ENCODE assay signal across 9 cellular contexts in genomic region chr16:58685084-58685449, GRCh38. TPM values are rescaled to one million over a fixed set of nuclear protein-coding genes. Genes with fewer than 3 reads are reported as not detected.
A peak's percentile ranks its signal among the peaks of the same experiment; 100 is the strongest.
DNase-seq lines count a peak whose midpoint lies in the region; ATAC-seq, FAIRE-seq and TF ChIP-seq lines count a peak whose summit lies in the region.
"Had no signal": no experiment of that assay in that cellular context is flagged by ENCODE, and none has a peak within 500 bp of the region (broad histone marks: within the 10 kb centered on the region; RNA-seq: fewer than 3 reads in every experiment).

No MANE protein-coding gene starts in this region.

- no peaks in the 10 kb centered on the region for H3K36me3 Mint-ChIP-seq in Caco-2 (ENCODE audit: insufficient read depth, unreplicated experiment)

- no peak overlapping the region for H2BK120ac ChIP-seq in trophoblast cell (ENCODE audit: insufficient read depth, low read length, poor library complexity)

- H2AFZ ChIP-seq in OCI-LY1 (ENCODE audit: low read length) (peak overlapping the region; percentile 100), endothelial cell of umbilical vein (ENCODE audit: low read depth, low read length) (peak overlapping the region; percentile 91), trophoblast cell (ENCODE audit: insufficient read depth, low read length, poor library complexity) (peak overlapping the region; percentile 19)

- DNase-seq in Caco-2 (no peak), endothelial cell of umbilical vein (ENCODE audit: low read depth, low spot score) (no peak), trophoblast cell (no peak), body of pancreas (no peak), dermis blood vessel endothelial cell (no peak)

- no peaks in the 10 kb centered on the region for H3F3A ChIP-seq in OCI-LY1 (ENCODE audit: insufficient read depth, low read length)

- no peak overlapping the region for H3K18ac ChIP-seq in trophoblast cell (ENCODE audit: low read length)

- no peak overlapping the region for H3K23ac ChIP-seq in trophoblast cell (ENCODE audit: low read length)

- H4K8ac ChIP-seq in trophoblast cell (ENCODE audit: low read depth, low read length), result peak overlapping the region; percentile 89

- no peak overlapping the region for H3K14ac ChIP-seq in trophoblast cell (ENCODE audit: low read length)

- H3K4me3 ChIP-seq in Caco-2 (ENCODE audit: low read depth, low read length), result peak overlapping the region; percentile 89
- H3K4me3 ChIP-seq in OCI-LY1 (ENCODE audit: low read depth, low read length, poor library complexity, severe bottlenecking), result peak overlapping the region; percentile 98
- no peak overlapping the region for H3K4me3 ChIP-seq in endothelial cell of umbilical vein (replicated peaks in 1 of 3; ENCODE audit: insufficient read depth in 1 of 3, low read depth in 1 of 3, low read length in 3 of 3)
- no peak overlapping the region for H3K4me3 ChIP-seq in trophoblast cell (ENCODE audit: low read depth, low read length)
- no peak overlapping the region for H3K4me3 ChIP-seq in body of pancreas

- no CpG with 5 or more reads among the region's 6 CpGs for WGBS in trophoblast cell (ENCODE audit: extremely low coverage, insufficient coverage, insufficient read length)
- WGBS in body of pancreas, 2 donors, result 76 to 79% methylated on average over 6 of the region's 6 CpGs

- intact Hi-C loops in Caco-2 (cut with micrococcal nuclease; ENCODE audit: unreplicated experiment) (loop anchor here (2.0 kb wide), 2 partner anchors 24 to 50 kb away; partner anchors contain the start of gene GOT2), endothelial cell of umbilical vein (cut with micrococcal nuclease) (loop anchor here (2.0 kb wide), 1 partner anchor 54 kb away; no protein-coding TSS in a partner anchor), body of pancreas (cut with DNase I) (no loop called here)

- H4K12ac ChIP-seq in trophoblast cell (ENCODE audit: low read depth, low read length), result no peak overlapping the region

- H2BK12ac ChIP-seq in trophoblast cell (ENCODE audit: low read length), result no peak overlapping the region

- no peak overlapping the region for H2AK5ac ChIP-seq in trophoblast cell (ENCODE audit: low read length)

- H3K4me3 Mint-ChIP-seq in Caco-2 (ENCODE audit: unreplicated experiment), result peak overlapping the region; percentile 81

- no peak overlapping the region; the same call in 1 of the 2 replicates for H3K9ac ChIP-seq in OCI-LY1 (ENCODE audit: low read length)
- H3K9ac ChIP-seq in endothelial cell of umbilical vein (replicated peaks; ENCODE audit: extremely low read depth, insufficient read depth, low read length), result no peak overlapping the region
- H3K9ac ChIP-seq in trophoblast cell (ENCODE audit: low read length), result no peak overlapping the region

- TF ChIP-seq CTCF in Caco-2 (IDR thresholded peaks at IDR 0.05; ENCODE audit: insufficient read depth in 1 of 2, low read depth in 1 of 2, low read length in 1 of 2, severe bottlenecking in 1 of 2, unreplicated experiment in 1 of 2) (no peak), OCI-LY1 (IDR thresholded peaks at IDR 0.05; ENCODE audit: low read length) (no peak), endothelial cell of umbilical vein (IDR thresholded peaks at IDR 0.05; ENCODE audit: extremely low read depth in 1 of 2, insufficient read depth in 1 of 2, low read depth in 1 of 2, low read length in 2 of 2) (no peak), body of pancreas (IDR thresholded peaks at IDR 0.05) (no peak)

- H3K79me1 ChIP-seq in trophoblast cell (ENCODE audit: low read length), result peaks cover 6% of the 10 kb centered on the region

- H3K9me1 ChIP-seq in endothelial cell of umbilical vein (replicated peaks; ENCODE audit: control insufficient read depth, extremely low read depth, insufficient read depth, low read length), result no peaks in the 10 kb centered on the region

- no peaks in the 10 kb centered on the region for H3K9me3 Mint-ChIP-seq in Caco-2 (ENCODE audit: unreplicated experiment)

- H3K4me1 Mint-ChIP-seq in Caco-2 (ENCODE audit: low read depth, unreplicated experiment), result peaks cover 7% of the 10 kb centered on the region

- H3K9me3 ChIP-seq in Caco-2 (no peaks in the 10 kb centered on the region), OCI-LY1 (ENCODE audit: low read length) (no peaks in the 10 kb centered on the region), endothelial cell of umbilical vein (replicated peaks; ENCODE audit: control insufficient read depth, insufficient read depth, low read length) (no peaks in the 10 kb centered on the region), trophoblast cell (ENCODE audit: insufficient read depth, low read depth, low read length) (no peaks in the 10 kb centered on the region), body of pancreas (no peaks in the 10 kb centered on the region)

- H3K4me1 ChIP-seq in Caco-2 (peaks cover 9% of the 10 kb centered on the region), OCI-LY1 (ENCODE audit: insufficient read depth, low read length, severe bottlenecking) (peaks cover 15% of the 10 kb centered on the region), endothelial cell of umbilical vein (ENCODE audit: control insufficient read depth, extremely low read depth, insufficient read depth, low read length) (peaks cover 10% of the 10 kb centered on the region), trophoblast cell (ENCODE audit: control insufficient read depth in 1 of 2, insufficient read depth in 2 of 2, low read length in 2 of 2) (peaks cover 9 to 14% of the 10 kb centered on the region in 2 experiments), body of pancreas (peaks cover 15% of the 10 kb centered on the region)

- H3K36me3 ChIP-seq in Caco-2 (ENCODE audit: control insufficient read depth, insufficient read depth, low read length), result no peaks in the 10 kb centered on the region; the same call in 1 of the 2 replicates
- 0 out of 2 replicates have a peak, but pooled peaks cover under 1% of the 10 kb centered on the region for H3K36me3 ChIP-seq in OCI-LY1 (ENCODE audit: insufficient read depth, low read length)
- peaks cover 0 to 2% of the 10 kb centered on the region in 2 experiments for H3K36me3 ChIP-seq in endothelial cell of umbilical vein (ENCODE audit: control insufficient read depth in 2 of 2, extremely low read depth in 1 of 2, insufficient read depth in 2 of 2, low read length in 2 of 2)
- H3K36me3 ChIP-seq in trophoblast cell (ENCODE audit: control insufficient read depth in 1 of 2, insufficient read depth in 2 of 2, low read length in 2 of 2), result peaks cover 0 to 5% of the 10 kb centered on the region in 2 experiments
- H3K36me3 ChIP-seq in body of pancreas (replicated peaks in 1 of 2; ENCODE audit: insufficient read depth in 1 of 2, low read depth in 2 of 2), result no peaks in the 10 kb centered on the region

- H3K27ac Mint-ChIP-seq in Caco-2 (ENCODE audit: unreplicated experiment), result peak overlapping the region; percentile 84

- POLR2A ChIA-PET in Caco-2 (lab: Charles Lee), result interaction anchor here (0.6 kb wide), 1 partner anchor 40 kb away, joined by 3 read pairs; no protein-coding TSS in a partner anchor
- POLR2A ChIA-PET in endothelial cell of umbilical vein (lab: Charles Lee), result interaction anchor here (0.8 to 0.9 kb wide), 2 partner anchors 20 to 71 kb away, joined by 3 to 4 read pairs; no protein-coding TSS in a partner anchor

- no peaks in the 10 kb centered on the region for H3K27me3 ChIP-seq in Caco-2 (replicated peaks; ENCODE audit: control insufficient read depth, insufficient read depth, low read length)
- H3K27me3 ChIP-seq in OCI-LY1 (ENCODE audit: insufficient read depth, low read length), result no peaks in the 10 kb centered on the region
- H3K27me3 ChIP-seq in endothelial cell of umbilical vein (ENCODE audit: control insufficient read depth in 2 of 2, insufficient read depth in 2 of 2, low read length in 2 of 2), result no peaks in the 10 kb centered on the region
- no peaks in the 10 kb centered on the region for H3K27me3 ChIP-seq in trophoblast cell (ENCODE audit: insufficient read depth, low read length)
- H3K27me3 ChIP-seq in body of pancreas, result no peaks in the 10 kb centered on the region

- peaks cover 4% of the 10 kb centered on the region for H3K27me3 Mint-ChIP-seq in Caco-2 (ENCODE audit: insufficient read depth, unreplicated experiment)

- CTCF ChIA-PET in Caco-2 (lab: Charles Lee) (interaction anchor here (0.6 to 1.9 kb wide), 5 partner anchors 24 to 197 kb away, joined by 3 to 27 read pairs (median 4); no protein-coding TSS in a partner anchor), endothelial cell of umbilical vein (lab: Charles Lee) (interaction anchor here (0.7 to 3.1 kb wide), 9 partner anchors 12 to 173 kb away, joined by 3 to 44 read pairs (median 3); no protein-coding TSS in a partner anchor)

- no peak overlapping the region for H3K27ac ChIP-seq in OCI-LY1 (ENCODE audit: low read depth, low read length, poor library complexity, severe bottlenecking)
- H3K27ac ChIP-seq in endothelial cell of umbilical vein (ENCODE audit: insufficient read depth, low read depth, low read length), result no peak overlapping the region
- no peak overlapping the region for H3K27ac ChIP-seq in trophoblast cell (ENCODE audit: low read depth, low read length)
- H3K27ac ChIP-seq in body of pancreas, result no peak overlapping the region

- no peaks in the 10 kb centered on the region for H4K20me1 ChIP-seq in OCI-LY1 (ENCODE audit: insufficient read depth, low read length)
- no peaks in the 10 kb centered on the region for H4K20me1 ChIP-seq in endothelial cell of umbilical vein (replicated peaks; ENCODE audit: control insufficient read depth, extremely low read depth, insufficient read depth, low read length)

- TF ChIP-seq POLR2A in endothelial cell of umbilical vein (IDR thresholded peaks at IDR 0.05; ENCODE audit: low read depth, low read length), result no peak
- TF ChIP-seq POLR2A in body of pancreas (IDR thresholded peaks at IDR 0.05), result no peak

- no peaks in the 10 kb centered on the region for H3K9me2 ChIP-seq in OCI-LY1 (ENCODE audit: low read depth, low read length)

- peak overlapping the region; percentile 96 for H3K4me2 ChIP-seq in OCI-LY1 (ENCODE audit: low read length)
- H3K4me2 ChIP-seq in endothelial cell of umbilical vein (ENCODE audit: insufficient read depth, low read length), result no peak overlapping the region
- H3K4me2 ChIP-seq in trophoblast cell (ENCODE audit: low read length), result peak overlapping the region; percentile 81

- no peak overlapping the region for H2BK5ac ChIP-seq in trophoblast cell (ENCODE audit: low read depth, low read length, poor library complexity)

- H4K91ac ChIP-seq in trophoblast cell (ENCODE audit: low read depth, low read length), result no peak overlapping the region

- no peak overlapping the region for H3K4ac ChIP-seq in trophoblast cell (ENCODE audit: low read depth, low read length)

- no peak for ATAC-seq in GM19023 (IDR thresholded peaks at IDR 0.05; ENCODE audit: unreplicated experiment)
- ATAC-seq in HG03025 (IDR thresholded peaks at IDR 0.05; ENCODE audit: low FRiP score, unreplicated experiment), result no peak
- no peak for ATAC-seq in body of pancreas

- no peak for FAIRE-seq in endothelial cell of umbilical vein (lab: Jason Lieb, UNC)
- FAIRE-seq: endometrium had no signal

- no peaks in the 10 kb centered on the region for H3K79me2 ChIP-seq in OCI-LY1 (ENCODE audit: insufficient read depth, low read length)
- peaks cover 13% of the 10 kb centered on the region for H3K79me2 ChIP-seq in endothelial cell of umbilical vein (ENCODE audit: control insufficient read depth, insufficient read depth, low read length)
- H3K79me2 ChIP-seq in trophoblast cell (ENCODE audit: control insufficient read depth, insufficient read depth, low read length, poor library complexity), result peaks cover 7% of the 10 kb centered on the region

- dilution Hi-C loops in endothelial cell of umbilical vein (cut with MboI; ENCODE audit: extremely low pct_ligation_motif_present, low sequenced_read_pairs), result no loop called here

- BruUV-seq in Caco-2 (replicated peaks; lab: Mats Ljungman, UMichigan), result no TSS peak
- BruUV-seq in endothelial cell of umbilical vein (replicated peaks; lab: Mats Ljungman, UMichigan), result no TSS peak

RNA-seq across cellular contexts. Expression of gene SLC38A7, which starts 0.5 kb away (rescaled TPM):
- 24.1 and 27.6 TPM in 2 replicates for total RNA-seq in Caco-2 (2022)
- total RNA-seq in endothelial cell of umbilical vein, result 44.4 and 45.5 TPM in 2 replicates
- polyA plus RNA-seq in endothelial cell of umbilical vein, result 33.2 and 40.0 TPM in 2 replicates
- polyA plus RNA-seq in endothelial cell of umbilical vein (2011; cell fraction: cytosol; rRNA removed), result 18.7 and 18.8 TPM in 2 replicates
- polyA plus RNA-seq in endothelial cell of umbilical vein (2011; cell fraction: nucleus; rRNA removed), result 49.6 and 64.1 TPM in 2 replicates
- 26.8 and 26.9 TPM in 2 replicates for polyA plus RNA-seq in endothelial cell of umbilical vein (2012)
- polyA minus RNA-seq in endothelial cell of umbilical vein, result 57.1 and 59.2 TPM in 2 replicates
- 16.6 TPM for polyA minus RNA-seq in endothelial cell of umbilical vein (2011; cell fraction: cytosol; rRNA and poly(A)+ RNA removed)
- 37.0 and 44.5 TPM in 2 replicates for polyA minus RNA-seq in endothelial cell of umbilical vein (2011; cell fraction: nucleus; rRNA and poly(A)+ RNA removed)
- polyA plus RNA-seq in trophoblast cell (2013), result 18.8 and 19.7 TPM in 2 replicates
- total RNA-seq in body of pancreas, result 1 to 10 TPM; 6.3 to 7.3 TPM
- total RNA-seq in dermis blood vessel endothelial cell, result 27.7 and 39.6 TPM in 2 replicates

RNA-seq across cellular contexts. Expression of gene GOT2, which starts 49.0 kb away (rescaled TPM):
- total RNA-seq in Caco-2 (2022) (150 and 153 TPM in 2 replicates), endothelial cell of umbilical vein (120 and 127 TPM in 2 replicates), body of pancreas (10 to 100 TPM; 26.2 to 44.8 TPM), dermis blood vessel endothelial cell (44.9 and 96.9 TPM in 2 replicates)
- 42.5 and 53.4 TPM in 2 replicates for polyA plus RNA-seq in endothelial cell of umbilical vein
- 85.2 and 98.1 TPM in 2 replicates for polyA plus RNA-seq in endothelial cell of umbilical vein (2011; cell fraction: cytosol; rRNA removed)
- polyA plus RNA-seq in endothelial cell of umbilical vein (2011; cell fraction: nucleus; rRNA removed), result 92.6 and 98.9 TPM in 2 replicates
- 142 and 169 TPM in 2 replicates for polyA plus RNA-seq in endothelial cell of umbilical vein (2012)
- 63.1 and 71.7 TPM in 2 replicates for polyA minus RNA-seq in endothelial cell of umbilical vein
- 114 TPM for polyA minus RNA-seq in endothelial cell of umbilical vein (2011; cell fraction: cytosol; rRNA and poly(A)+ RNA removed)
- 26.4 and 38.7 TPM in 2 replicates for polyA minus RNA-seq in endothelial cell of umbilical vein (2011; cell fraction: nucleus; rRNA and poly(A)+ RNA removed)
- 61.0 and 63.3 TPM in 2 replicates for polyA plus RNA-seq in trophoblast cell (2013)

RNA-seq across cellular contexts. Expression of gene CNOT1, which starts 55.4 kb away (rescaled TPM):
- 413 and 417 TPM in 2 replicates for total RNA-seq in Caco-2 (2022)
- 150 and 151 TPM in 2 replicates for total RNA-seq in endothelial cell of umbilical vein
- polyA plus RNA-seq in endothelial cell of umbilical vein, result 129 and 142 TPM in 2 replicates
- polyA plus RNA-seq in endothelial cell of umbilical vein (2011; cell fraction: cytosol; rRNA removed), result 115 and 122 TPM in 2 replicates
- polyA plus RNA-seq in endothelial cell of umbilical vein (2011; cell fraction: nucleus; rRNA removed), result 254 and 261 TPM in 2 replicates
- polyA plus RNA-seq in endothelial cell of umbilical vein (2012), result 101 and 128 TPM in 2 replicates
- 718 and 765 TPM in 2 replicates for polyA minus RNA-seq in endothelial cell of umbilical vein
- polyA minus RNA-seq in endothelial cell of umbilical vein (2011; cell fraction: cytosol; rRNA and poly(A)+ RNA removed), result 315 TPM
- polyA minus RNA-seq in endothelial cell of umbilical vein (2011; cell fraction: nucleus; rRNA and poly(A)+ RNA removed), result 289 and 426 TPM in 2 replicates
- 104 and 110 TPM in 2 replicates for polyA plus RNA-seq in trophoblast cell (2013)
- 10 to 100 TPM; 56.8 to 63.9 TPM for total RNA-seq in body of pancreas
- 93.6 and 197 TPM in 2 replicates for total RNA-seq in dermis blood vessel endothelial cell

Comparison
In these comparisons a context has a peak if more than half of its experiments do, and no peak if none do; other contexts are left out.
1. H3K4me3 ChIP-seq: peak in Caco-2 (single experiment) and OCI-LY1 (single experiment); none in endothelial cell of umbilical vein (0 of 3), trophoblast cell (single experiment) and body of pancreas (0 of 2).
2. H2AFZ ChIP-seq: peak in every context shown above with its lines; median percentile 100 in OCI-LY1; 91 in endothelial cell of umbilical vein; 19 in trophoblast cell.